ENCODE assay signal across 1 cellular context in genomic region chr1:154557939-154558609, GRCh38.
TF ChIP-seq lines count a peak whose summit lies in the region.

No MANE protein-coding gene starts in this region.

TF ChIP-seq in HCT116, 20 proteins besides CTCF, POLR2A, EP300 and RAD21 (continued from another document):
- TF ChIP-seq, protein P1, sequence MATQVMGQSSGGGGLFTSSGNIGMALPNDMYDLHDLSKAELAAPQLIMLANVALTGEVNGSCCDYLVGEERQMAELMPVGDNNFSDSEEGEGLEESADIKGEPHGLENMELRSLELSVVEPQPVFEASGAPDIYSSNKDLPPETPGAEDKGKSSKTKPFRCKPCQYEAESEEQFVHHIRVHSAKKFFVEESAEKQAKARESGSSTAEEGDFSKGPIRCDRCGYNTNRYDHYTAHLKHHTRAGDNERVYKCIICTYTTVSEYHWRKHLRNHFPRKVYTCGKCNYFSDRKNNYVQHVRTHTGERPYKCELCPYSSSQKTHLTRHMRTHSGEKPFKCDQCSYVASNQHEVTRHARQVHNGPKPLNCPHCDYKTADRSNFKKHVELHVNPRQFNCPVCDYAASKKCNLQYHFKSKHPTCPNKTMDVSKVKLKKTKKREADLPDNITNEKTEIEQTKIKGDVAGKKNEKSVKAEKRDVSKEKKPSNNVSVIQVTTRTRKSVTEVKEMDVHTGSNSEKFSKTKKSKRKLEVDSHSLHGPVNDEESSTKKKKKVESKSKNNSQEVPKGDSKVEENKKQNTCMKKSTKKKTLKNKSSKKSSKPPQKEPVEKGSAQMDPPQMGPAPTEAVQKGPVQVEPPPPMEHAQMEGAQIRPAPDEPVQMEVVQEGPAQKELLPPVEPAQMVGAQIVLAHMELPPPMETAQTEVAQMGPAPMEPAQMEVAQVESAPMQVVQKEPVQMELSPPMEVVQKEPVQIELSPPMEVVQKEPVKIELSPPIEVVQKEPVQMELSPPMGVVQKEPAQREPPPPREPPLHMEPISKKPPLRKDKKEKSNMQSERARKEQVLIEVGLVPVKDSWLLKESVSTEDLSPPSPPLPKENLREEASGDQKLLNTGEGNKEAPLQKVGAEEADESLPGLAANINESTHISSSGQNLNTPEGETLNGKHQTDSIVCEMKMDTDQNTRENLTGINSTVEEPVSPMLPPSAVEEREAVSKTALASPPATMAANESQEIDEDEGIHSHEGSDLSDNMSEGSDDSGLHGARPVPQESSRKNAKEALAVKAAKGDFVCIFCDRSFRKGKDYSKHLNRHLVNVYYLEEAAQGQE (IDR thresholded peaks at IDR 0.05; ENCODE audit: low read depth) = no peak
- TF ChIP-seq, protein P2, sequence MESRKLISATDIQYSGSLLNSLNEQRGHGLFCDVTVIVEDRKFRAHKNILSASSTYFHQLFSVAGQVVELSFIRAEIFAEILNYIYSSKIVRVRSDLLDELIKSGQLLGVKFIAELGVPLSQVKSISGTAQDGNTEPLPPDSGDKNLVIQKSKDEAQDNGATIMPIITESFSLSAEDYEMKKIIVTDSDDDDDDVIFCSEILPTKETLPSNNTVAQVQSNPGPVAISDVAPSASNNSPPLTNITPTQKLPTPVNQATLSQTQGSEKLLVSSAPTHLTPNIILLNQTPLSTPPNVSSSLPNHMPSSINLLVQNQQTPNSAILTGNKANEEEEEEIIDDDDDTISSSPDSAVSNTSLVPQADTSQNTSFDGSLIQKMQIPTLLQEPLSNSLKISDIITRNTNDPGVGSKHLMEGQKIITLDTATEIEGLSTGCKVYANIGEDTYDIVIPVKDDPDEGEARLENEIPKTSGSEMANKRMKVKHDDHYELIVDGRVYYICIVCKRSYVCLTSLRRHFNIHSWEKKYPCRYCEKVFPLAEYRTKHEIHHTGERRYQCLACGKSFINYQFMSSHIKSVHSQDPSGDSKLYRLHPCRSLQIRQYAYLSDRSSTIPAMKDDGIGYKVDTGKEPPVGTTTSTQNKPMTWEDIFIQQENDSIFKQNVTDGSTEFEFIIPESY (IDR thresholded peaks at IDR 0.05; ENCODE audit: extremely low read depth, insufficient replicate concordance, low read length) = no peak
- TF ChIP-seq CBX3 (IDR thresholded peaks at IDR 0.05; ENCODE audit: low read depth) = no peak
